In the genomic region with DNA sequence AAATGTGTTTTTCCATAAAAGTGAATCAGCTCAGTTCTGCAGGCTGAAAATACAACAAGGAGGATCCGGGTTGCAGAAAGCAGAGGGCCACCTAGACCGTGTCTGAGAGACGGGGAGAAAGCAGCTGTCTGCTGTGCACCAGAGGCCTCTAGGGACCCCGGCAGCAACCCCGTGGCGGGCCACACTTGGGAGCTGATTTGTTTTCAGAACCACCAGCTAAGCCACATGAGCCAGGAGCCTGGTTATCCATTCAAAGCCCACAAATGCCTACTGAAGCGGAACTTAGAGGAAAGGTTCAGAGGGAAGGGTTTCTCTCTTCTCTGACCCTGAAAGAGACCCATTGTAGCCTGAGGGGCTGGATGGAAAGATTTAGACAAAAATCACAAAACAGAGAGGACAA, we compare ENCODE assay signal across 18 cellular contexts. TPM values are rescaled to one million over a fixed set of nuclear protein-coding genes. Genes with fewer than 3 reads are reported as not detected.
DNase-seq lines count a peak whose midpoint lies in the region; ATAC-seq and TF ChIP-seq lines count a peak whose summit lies in the region.
"Had no signal": no experiment of that assay in that cellular context is flagged by ENCODE, and none has a peak within 500 bp of the region (broad histone marks: within the 10 kb centered on the region; RNA-seq: fewer than 3 reads in every experiment).

No MANE protein-coding gene starts in this region.

- no TSS peak for BruUV-seq in mammary epithelial cell (replicated peaks; lab: Mats Ljungman, UMichigan)

- no peaks in the 10 kb centered on the region for H3K9me2 ChIP-seq in SK-N-SH

- H3K9me3 Mint-ChIP-seq in brain (peaks cover 1 to 28% (median 3%) of the 10 kb centered on the region in 5 experiments), neural progenitor cell (peaks cover 23% of the 10 kb centered on the region)
- H3K9me3 Mint-ChIP-seq: activated B cell treated with CpG ODN at 0.5 μM for 24 hours had no signal

- H3K4me3 Mint-ChIP-seq in brain: no peak overlapping the region
- peak overlapping the region; percentile 18 for H3K4me3 Mint-ChIP-seq in neural progenitor cell
- H3K4me3 Mint-ChIP-seq: activated B cell treated with CpG ODN at 0.5 μM for 24 hours; activated CD8-positive, alpha-beta memory T cell treated with anti-CD3 and anti-CD28 coated beads, Interleukin-2, amount 10 ng/mL, durations not matched to agents 7 days and 5 days; memory B cell had no signal

- TF ChIP-seq POLR2A in gastroesophageal sphincter (IDR thresholded peaks at IDR 0.05): no peak

- no peak overlapping the region for H3K4me3 ChIP-seq in neural progenitor cell
- H3K4me3 ChIP-seq in gastroesophageal sphincter: no peak overlapping the region
- no peak overlapping the region for H3K4me3 ChIP-seq in mammary epithelial cell (replicated peaks in 1 of 3; ENCODE audit: insufficient read depth in 1 of 3, low read depth in 2 of 3, low read length in 3 of 3)
- no peak overlapping the region for H3K4me3 ChIP-seq in SK-N-SH (ENCODE audit: low read depth in 2 of 2, low read length in 1 of 2)
- H3K4me3 ChIP-seq in effector memory CD4-positive, alpha-beta T cell (ENCODE audit: insufficient read depth, low read depth, low read length, poor library complexity, severe bottlenecking): no peak overlapping the region
- H3K4me3 ChIP-seq: coronary artery had no signal

- H3K4me1 ChIP-seq in neural progenitor cell (peaks cover 17% of the 10 kb centered on the region), gastroesophageal sphincter (no peaks in the 10 kb centered on the region), mammary epithelial cell (ENCODE audit: insufficient read depth, low read length) (no peaks in the 10 kb centered on the region), SK-N-SH (ENCODE audit: control insufficient read depth in 1 of 2, insufficient read depth in 2 of 2, low read depth in 1 of 2, low read length in 1 of 2) (no peaks in the 10 kb centered on the region)
- no peaks in the 10 kb centered on the region for H3K4me1 ChIP-seq in effector memory CD4-positive, alpha-beta T cell (ENCODE audit: control insufficient read depth, insufficient read depth, low read length, poor library complexity, severe bottlenecking)
- H3K4me1 ChIP-seq: foreskin keratinocyte had no signal

- H3K4me2 ChIP-seq in neural progenitor cell: peak overlapping the region; percentile 48
- H3K4me2 ChIP-seq in mammary epithelial cell (ENCODE audit: insufficient read depth, low read depth, low read length): no peak overlapping the region
- no peak overlapping the region for H3K4me2 ChIP-seq in SK-N-SH

- peak; percentile 54 for ATAC-seq in GM18511 (IDR thresholded peaks at IDR 0.05; ENCODE audit: unreplicated experiment)
- ATAC-seq in gastroesophageal sphincter: no peak
- ATAC-seq: activated CD8-positive, alpha-beta memory T cell treated with anti-CD3 and anti-CD28 coated beads, Interleukin-2, amount 10 ng/mL, durations not matched to agents 7 days and 5 days; foreskin keratinocyte; right cardiac atrium had no signal

- TF ChIP-seq CTCF in brain (conservative IDR thresholded peaks at IDR 0.05) (no peak), neural progenitor cell (IDR thresholded peaks at IDR 0.05) (no peak), gastroesophageal sphincter (IDR thresholded peaks at IDR 0.05) (no peak), mammary epithelial cell (conservative IDR thresholded peaks at IDR 0.05 in 1 of 2, IDR thresholded peaks at IDR 0.05 in 1 of 2; ENCODE audit: extremely low read depth in 1 of 2, insufficient read depth in 1 of 2, low read depth in 1 of 2, low read length in 2 of 2) (no peak), SK-N-SH (IDR thresholded peaks at IDR 0.05) (no peak)

- H3K79me2 ChIP-seq in neural progenitor cell (ENCODE audit: low read depth) (no peaks in the 10 kb centered on the region), mammary epithelial cell (ENCODE audit: insufficient read depth, low read length) (no peaks in the 10 kb centered on the region), SK-N-SH (ENCODE audit: insufficient read depth) (no peaks in the 10 kb centered on the region)

- H3K27me3 Mint-ChIP-seq in brain (no peaks in the 10 kb centered on the region), neural progenitor cell (ENCODE audit: insufficient read depth, low read depth) (peaks cover 31% of the 10 kb centered on the region)

- H3K27ac Mint-ChIP-seq in brain (peak overlapping the region in 3 of 5 experiments; percentile 24 to 91 (median 46)), neural progenitor cell (peak overlapping the region; percentile 98)
- H3K27ac Mint-ChIP-seq: activated B cell treated with CpG ODN at 0.5 μM for 24 hours; activated CD8-positive, alpha-beta memory T cell treated with anti-CD3 and anti-CD28 coated beads, Interleukin-2, amount 10 ng/mL, durations not matched to agents 7 days and 5 days; memory B cell had no signal

- no peaks in the 10 kb centered on the region for H3K36me3 ChIP-seq in neural progenitor cell
- no peaks in the 10 kb centered on the region for H3K36me3 ChIP-seq in gastroesophageal sphincter
- no peaks in the 10 kb centered on the region for H3K36me3 ChIP-seq in mammary epithelial cell (ENCODE audit: insufficient read depth, low read length)
- no peaks in the 10 kb centered on the region for H3K36me3 ChIP-seq in SK-N-SH (replicated peaks in 1 of 2; ENCODE audit: control insufficient read depth in 1 of 2, insufficient read depth in 2 of 2, low read length in 1 of 2)
- H3K36me3 ChIP-seq in effector memory CD4-positive, alpha-beta T cell (ENCODE audit: control insufficient read depth, insufficient read depth, low read length): no peaks in the 10 kb centered on the region

- no peak overlapping the region for H3K9ac ChIP-seq in neural progenitor cell
- H3K9ac ChIP-seq in mammary epithelial cell (ENCODE audit: insufficient read depth, low read length): no peak overlapping the region
- H3K9ac ChIP-seq in SK-N-SH: no peak overlapping the region

- dilution Hi-C loops in mammary epithelial cell (cut with HindIII; ENCODE audit: low sequenced_read_pairs): no loop called here

- TF ChIP-seq RAD21 in SK-N-SH (IDR thresholded peaks at IDR 0.05; ENCODE audit: low read length): no peak

- H3K27ac ChIP-seq in neural progenitor cell: no peak overlapping the region
- H3K27ac ChIP-seq in gastroesophageal sphincter: no peak overlapping the region
- H3K27ac ChIP-seq in mammary epithelial cell (ENCODE audit: insufficient read depth, low read depth, low read length): no peak overlapping the region
- no peak overlapping the region for H3K27ac ChIP-seq in SK-N-SH (ENCODE audit: low read depth in 2 of 2, low read length in 1 of 2)
- H3K27ac ChIP-seq in effector memory CD4-positive, alpha-beta T cell (ENCODE audit: insufficient read depth, low read length, poor library complexity, severe bottlenecking): no peak overlapping the region
- H3K27ac ChIP-seq: coronary artery, foreskin keratinocyte had no signal

- CTCF ChIA-PET in mammary epithelial cell (lab: Charles Lee; ENCODE audit: low non-redundant PET) (no interaction called here), SK-N-SH (lab: Yijun Ruan, JAX) (interaction anchor here (0.6 to 1.7 kb wide), 3 partner anchors 10 to 17 kb away, joined by 3 to 4 read pairs (median 3); no protein-coding TSS in a partner anchor)

- H3K4me1 Mint-ChIP-seq in brain (peaks cover 22% of the 10 kb centered on the region), neural progenitor cell (peaks cover 63% of the 10 kb centered on the region)

- POLR2A ChIA-PET in SK-N-SH (lab: Yijun Ruan, JAX): no interaction called here

- H3K9me3 ChIP-seq in neural progenitor cell (ENCODE audit: low read depth): no peaks in the 10 kb centered on the region
- no peaks in the 10 kb centered on the region for H3K9me3 ChIP-seq in gastroesophageal sphincter
- no peaks in the 10 kb centered on the region for H3K9me3 ChIP-seq in mammary epithelial cell (replicated peaks; ENCODE audit: insufficient read depth, low read length)
- no peaks in the 10 kb centered on the region for H3K9me3 ChIP-seq in SK-N-SH
- no peaks in the 10 kb centered on the region for H3K9me3 ChIP-seq in effector memory CD4-positive, alpha-beta T cell (ENCODE audit: control insufficient read depth, low read length)

- no peaks in the 10 kb centered on the region for H4K20me1 ChIP-seq in neural progenitor cell (ENCODE audit: low read depth)
- no peaks in the 10 kb centered on the region for H4K20me1 ChIP-seq in mammary epithelial cell (ENCODE audit: insufficient read depth, low read length)
- H4K20me1 ChIP-seq in SK-N-SH (ENCODE audit: insufficient read depth): no peaks in the 10 kb centered on the region

- DNase-seq in NAMALWA (ENCODE audit: low spot score) (peak; percentile 23), neural progenitor cell (ENCODE audit: low spot score) (peak; percentile 67), mammary epithelial cell (no peak), SK-N-SH (no peak)
- DNase-seq in effector memory CD4-positive, alpha-beta T cell: no peak
- DNase-seq: activated B cell treated with CpG ODN at 0.5 μM for 24 hours; activated CD8-positive, alpha-beta memory T cell treated with anti-CD3 and anti-CD28 coated beads, Interleukin-2, amount 10 ng/mL, durations not matched to agents 7 days and 5 days; foreskin keratinocyte; IMR-90; right cardiac atrium; Right ventricle myocardium superior; stimulated activated CD4-positive, alpha-beta T cell treated with anti-CD3 and anti-CD28 coated beads, Interleukin-4, amount 100 ng/mL, for 1 hour; T-helper 1 cell had no signal

- WGBS in gastroesophageal sphincter (ENCODE audit: low coverage in 1 of 2), 2 donors: 70 to 76% methylated on average over 6 of the region's 7 CpGs
- 77% methylated on average over 7 of the region's 7 CpGs for WGBS in mammary epithelial cell (ENCODE audit: low coverage, missing lambda C conversion rate)
- WGBS in SK-N-SH (ENCODE audit: low lambda C conversion rate): 84% methylated on average over 7 of the region's 7 CpGs

- H3F3A ChIP-seq in neural progenitor cell (ENCODE audit: low read depth): peaks cover 23% of the 10 kb centered on the region
- H3F3A ChIP-seq in SK-N-SH (replicated peaks; ENCODE audit: insufficient read depth): peaks cover 3% of the 10 kb centered on the region

- H3K27me3 ChIP-seq in neural progenitor cell: no peaks in the 10 kb centered on the region
- H3K27me3 ChIP-seq in gastroesophageal sphincter: no peaks in the 10 kb centered on the region
- H3K27me3 ChIP-seq in mammary epithelial cell (ENCODE audit: insufficient read depth, low read length): no peaks in the 10 kb centered on the region
- H3K27me3 ChIP-seq in SK-N-SH (ENCODE audit: insufficient read depth): no peaks in the 10 kb centered on the region
- H3K27me3 ChIP-seq in effector memory CD4-positive, alpha-beta T cell (replicated peaks; ENCODE audit: control insufficient read depth, insufficient read depth, low read length, poor library complexity, severe bottlenecking): no peaks in the 10 kb centered on the region
- H3K27me3 ChIP-seq: foreskin keratinocyte had no signal

- intact Hi-C loops in mammary epithelial cell (cut with micrococcal nuclease): no loop called here

- in situ Hi-C loops in mammary epithelial cell (cut with MboI; ENCODE audit: low sequenced_read_pairs in 2 of 2): no loop called here

- no peak overlapping the region for H2AFZ ChIP-seq in neural progenitor cell (replicated peaks)
- H2AFZ ChIP-seq in mammary epithelial cell (ENCODE audit: low read depth, low read length): no peak overlapping the region
- no peak overlapping the region for H2AFZ ChIP-seq in SK-N-SH (ENCODE audit: low read depth)

- H3K36me3 Mint-ChIP-seq in brain (no peaks in the 10 kb centered on the region), neural progenitor cell (peaks cover 6% of the 10 kb centered on the region)
- H3K36me3 Mint-ChIP-seq: activated CD8-positive, alpha-beta memory T cell treated with anti-CD3 and anti-CD28 coated beads, Interleukin-2, amount 10 ng/mL, durations not matched to agents 7 days and 5 days; memory B cell had no signal

- no peak for TF ChIP-seq EP300 in gastroesophageal sphincter (IDR thresholded peaks at IDR 0.05)
- TF ChIP-seq EP300 in SK-N-SH (IDR thresholded peaks at IDR 0.05; ENCODE audit: borderline replicate concordance in 1 of 2, low read depth in 1 of 2, low read length in 1 of 2): no peak

RNA-seq across cellular contexts. Expression of a gene that starts 28.4 kb away (rescaled TPM):
- polyA plus RNA-seq in brain (ENCODE audit: insufficient read depth, low read depth, low replicate concordance) (145 TPM), mammary epithelial cell (14.7 TPM), SK-N-SH (2012; rRNA removed) (385 and 459 TPM in 2 replicates)
- total RNA-seq in neural progenitor cell (ENCODE audit: low replicate concordance) (140 and 224 TPM in 2 replicates), gastroesophageal sphincter (100 to 1,000 TPM; 142 to 384 (median 169) TPM), mammary epithelial cell (1 to 10 TPM; 4.4 to 8.7 TPM)
- not detected for polyA minus RNA-seq in mammary epithelial cell
- polyA plus RNA-seq in SK-N-SH (2012; cell fraction: cytosol; rRNA removed): 248 and 348 TPM in 2 replicates
- polyA plus RNA-seq in SK-N-SH (2012; cell fraction: nucleus; rRNA removed): 418 and 472 TPM in 2 replicates

Comparison
In these comparisons a context has a peak if more than half of its experiments do, and no peak if none do; other contexts are left out.
1. DNase-seq: peak in NAMALWA (single experiment) and neural progenitor cell (single experiment); none in mammary epithelial cell (single experiment), SK-N-SH (single experiment) and effector memory CD4-positive, alpha-beta T cell (0 of 3).
2. RNA of a gene that starts 28.4 kb away (total RNA-seq): 142 to 384 TPM in gastroesophageal sphincter and 140 to 224 TPM in neural progenitor cell; 4.4 to 8.7 TPM in mammary epithelial cell; every median in the first group is over 10 times any median in the second.